ENCODE assay signal across 1 cellular context in genomic region chr6:162100091-162100490, GRCh38.
TF ChIP-seq lines count a peak whose summit lies in the region.

No MANE protein-coding gene starts in this region.

TF ChIP-seq in HepG2, 621 proteins besides CTCF, POLR2A, EP300 and RAD21:
- TF ChIP-seq MXI1 (IDR thresholded peaks at IDR 0.05; ENCODE audit: borderline replicate concordance, low read depth, low read length) (no peak), SOX5 (CRISPR knock-in tag; IDR thresholded peaks at IDR 0.05; ENCODE audit: borderline replicate concordance) (0 out of 2 replicates have a peak, but pooled peaks have one; percentile 1)
TF ChIP-seq in HepG2: peak in this region for 1.
